16 cellular contexts compared by ENCODE assay signal in genomic region chr19:17748884-17749638, GRCh38. TPM values are rescaled to one million over a fixed set of nuclear protein-coding genes. Genes with fewer than 3 reads are reported as not detected.
DNase-seq lines count a peak whose midpoint lies in the region; ATAC-seq and TF ChIP-seq lines count a peak whose summit lies in the region.
"Had no signal": no experiment of that assay in that cellular context is flagged by ENCODE, and none has a peak within 500 bp of the region (broad histone marks: within the 10 kb centered on the region; RNA-seq: fewer than 3 reads in every experiment).

No MANE protein-coding gene starts in this region.

- TF ChIP-seq CTCF in dorsolateral prefrontal cortex (IDR thresholded peaks at IDR 0.05 in 54 of 56, conservative IDR thresholded peaks at IDR 0.05 in 2 of 56; ENCODE audit: low read depth in 1 of 56, partially characterized antibody in 56 of 56) (no peak), vagina (IDR thresholded peaks at IDR 0.05) (no peak)

- peaks cover 4% of the 10 kb centered on the region for H3K4me1 ChIP-seq in vagina

- peak overlapping the region; percentile 81 for H3K4me3 Mint-ChIP-seq in activated CD8-positive, alpha-beta memory T cell treated with anti-CD3 and anti-CD28 coated beads, Interleukin-2, amount 10 ng/mL, durations not matched to agents 7 days and 5 days
- H3K4me3 Mint-ChIP-seq in stimulated activated effector memory CD8-positive, alpha-beta T cell treated with anti-CD3 and anti-CD28 coated beads, Interleukin-12 subunit alpha, Interleukin-12 subunit beta, amount 100 ng/mL, for 72 hours, result peak overlapping the region; percentile 89

- H3K4me1 Mint-ChIP-seq in activated CD8-positive, alpha-beta memory T cell treated with anti-CD3 and anti-CD28 coated beads, Interleukin-2, amount 10 ng/mL, durations not matched to agents 7 days and 5 days, result peaks cover 47% of the 10 kb centered on the region
- H3K4me1 Mint-ChIP-seq in stimulated activated effector memory CD8-positive, alpha-beta T cell treated with anti-CD3 and anti-CD28 coated beads, Interleukin-12 subunit alpha, Interleukin-12 subunit beta, amount 100 ng/mL, for 72 hours, result peaks cover 53% of the 10 kb centered on the region

- CTCF ChIA-PET in activated CD8-positive, alpha-beta memory T cell treated with anti-CD3 and anti-CD28 coated beads, Interleukin-2, amount 10 ng/mL, durations not matched to agents 7 days and 5 days (lab: Charles Lee), result interaction anchor here (0.7 to 2.7 kb wide), 5 partner anchors 10 to 111 kb away, joined by 3 to 7 read pairs (median 3); partner anchors contain the start of gene RPL18A

- H3K4me3 ChIP-seq in dorsolateral prefrontal cortex (peak overlapping the region in 58 of 59 donors; percentile 63 to 100 (median 91)), vagina (no peak overlapping the region)
- H3K4me3 ChIP-seq: smooth muscle cell, uterus had no signal

- H3K9me3 Mint-ChIP-seq in activated CD8-positive, alpha-beta memory T cell treated with anti-CD3 and anti-CD28 coated beads, Interleukin-2, amount 10 ng/mL, durations not matched to agents 7 days and 5 days (ENCODE audit: low read depth), result no peaks in the 10 kb centered on the region
- H3K9me3 Mint-ChIP-seq in stimulated activated effector memory CD8-positive, alpha-beta T cell treated with anti-CD3 and anti-CD28 coated beads, Interleukin-12 subunit alpha, Interleukin-12 subunit beta, amount 100 ng/mL, for 72 hours, result no peaks in the 10 kb centered on the region

- intact Hi-C loops in dorsolateral prefrontal cortex (cut with DNase I) (no loop called here), vagina (cut with DNase I) (no loop called here)

- ATAC-seq in activated CD8-positive, alpha-beta memory T cell treated with anti-CD3 and anti-CD28 coated beads, Interleukin-2, amount 10 ng/mL, durations not matched to agents 7 days and 5 days, result no peak
- no peak for ATAC-seq in stimulated activated effector memory CD8-positive, alpha-beta T cell treated with anti-CD3 and anti-CD28 coated beads, Interleukin-12 subunit alpha, Interleukin-12 subunit beta, amount 100 ng/mL, for 72 hours
- no peak for ATAC-seq in HG02973 (IDR thresholded peaks at IDR 0.05; ENCODE audit: unreplicated experiment)
- ATAC-seq: esophagus mucosa, left ventricle myocardium superior had no signal

- H3K27me3 Mint-ChIP-seq in activated CD8-positive, alpha-beta memory T cell treated with anti-CD3 and anti-CD28 coated beads, Interleukin-2, amount 10 ng/mL, durations not matched to agents 7 days and 5 days, result no peaks in the 10 kb centered on the region

- H3K27ac ChIP-seq in dorsolateral prefrontal cortex (peak overlapping the region; percentile 48 to 100 (median 99)), vagina (no peak overlapping the region)
- H3K27ac ChIP-seq: uterus had no signal

- H3K27me3 ChIP-seq in dorsolateral prefrontal cortex (no peaks in the 10 kb centered on the region), vagina (no peaks in the 10 kb centered on the region)
- H3K27me3 ChIP-seq: uterus had no signal

- no peaks in the 10 kb centered on the region for H3K9me3 ChIP-seq in vagina
- H3K9me3 ChIP-seq: uterus had no signal

- no peaks in the 10 kb centered on the region for H3K36me3 ChIP-seq in vagina
- H3K36me3 ChIP-seq: uterus had no signal

- TF ChIP-seq POLR2A in Raji (IDR thresholded peaks at IDR 0.05; ENCODE audit: insufficient read depth, low read depth, low read length) (0 out of 2 replicates have a peak, but pooled peaks have one; percentile 7), vagina (IDR thresholded peaks at IDR 0.05) (no peak)

- no peak for DNase-seq in activated CD8-positive, alpha-beta memory T cell treated with anti-CD3 and anti-CD28 coated beads, Interleukin-2, amount 10 ng/mL, durations not matched to agents 7 days and 5 days
- DNase-seq in activated CD8-positive, alpha-beta memory T cell treated with anti-CD3 and anti-CD28 coated beads, Interleukin-2, amount 50 U/mL, for 4 hours, result no peak
- no peak for DNase-seq in dorsolateral prefrontal cortex
- no peak for DNase-seq in stimulated activated effector memory CD8-positive, alpha-beta T cell treated with anti-CD3 and anti-CD28 coated beads, Interleukin-12 subunit alpha, Interleukin-12 subunit beta, amount 100 ng/mL, for 72 hours (ENCODE audit: low spot score in 2 of 2)
- DNase-seq in NCI-H526 (lab: John Stamatoyannopoulos, UW), result no peak
- DNase-seq in vagina (ENCODE audit: extremely low spot score in 2 of 2), result no peak
- DNase-seq: ACHN, left ventricle myocardium superior, RPMI8226, uterus had no signal

- H3K27ac Mint-ChIP-seq in activated CD8-positive, alpha-beta memory T cell treated with anti-CD3 and anti-CD28 coated beads, Interleukin-2, amount 10 ng/mL, durations not matched to agents 7 days and 5 days, result peak overlapping the region; percentile 92
- H3K27ac Mint-ChIP-seq in stimulated activated effector memory CD8-positive, alpha-beta T cell treated with anti-CD3 and anti-CD28 coated beads, Interleukin-12 subunit alpha, Interleukin-12 subunit beta, amount 100 ng/mL, for 72 hours, result peak overlapping the region; percentile 98

- peaks cover 5% of the 10 kb centered on the region for H3K36me3 Mint-ChIP-seq in activated CD8-positive, alpha-beta memory T cell treated with anti-CD3 and anti-CD28 coated beads, Interleukin-2, amount 10 ng/mL, durations not matched to agents 7 days and 5 days
- H3K36me3 Mint-ChIP-seq in stimulated activated effector memory CD8-positive, alpha-beta T cell treated with anti-CD3 and anti-CD28 coated beads, Interleukin-12 subunit alpha, Interleukin-12 subunit beta, amount 100 ng/mL, for 72 hours, result peaks cover 11% of the 10 kb centered on the region

RNA-seq across cellular contexts. Expression of gene FCHO1, which starts 2.2 kb away (rescaled TPM):
- 10 to 100 TPM; 58.4 to 70.6 TPM for total RNA-seq in activated CD8-positive, alpha-beta memory T cell treated with anti-CD3 and anti-CD28 coated beads, Interleukin-2, amount 10 ng/mL, durations not matched to agents 7 days and 5 days
- total RNA-seq in dorsolateral prefrontal cortex (100 to 1,000 TPM in 21 of 120 experiments, 10 to 100 TPM in 99; 39.4 to 173 (median 76.8) TPM), vagina (12.3 TPM)

RNA-seq across cellular contexts. Expression of gene MAP1S, which starts 29.8 kb away (rescaled TPM):
- total RNA-seq in activated CD8-positive, alpha-beta memory T cell treated with anti-CD3 and anti-CD28 coated beads, Interleukin-2, amount 10 ng/mL, durations not matched to agents 7 days and 5 days, result 10 to 100 TPM; 67.3 to 69.1 TPM
- 100 to 1,000 TPM in 116 of 120 experiments, 10 to 100 TPM in 4; 88.0 to 219 (median 156) TPM for total RNA-seq in dorsolateral prefrontal cortex
- total RNA-seq in vagina, result 30.2 TPM

RNA-seq across cellular contexts. Expression of gene B3GNT3, which starts 45.9 kb away (rescaled TPM):
- not detected for total RNA-seq in activated CD8-positive, alpha-beta memory T cell treated with anti-CD3 and anti-CD28 coated beads, Interleukin-2, amount 10 ng/mL, durations not matched to agents 7 days and 5 days
- under 1 TPM in 2 of 120 experiments, not detected in 118; 0.56 to 0.67 TPM for total RNA-seq in dorsolateral prefrontal cortex
- total RNA-seq in vagina, result 1.5 TPM
- total RNA-seq: H4, left ventricle myocardium superior, osteocyte had no signal

Comparison
In these comparisons a context has a peak if more than half of its experiments do, and no peak if none do; other contexts are left out.
1. H3K4me3 ChIP-seq: peak in dorsolateral prefrontal cortex (58 of 59); none in vagina (0 of 2).